Comparison of ENCODE assay signal across 15 cellular contexts in the genomic region with DNA sequence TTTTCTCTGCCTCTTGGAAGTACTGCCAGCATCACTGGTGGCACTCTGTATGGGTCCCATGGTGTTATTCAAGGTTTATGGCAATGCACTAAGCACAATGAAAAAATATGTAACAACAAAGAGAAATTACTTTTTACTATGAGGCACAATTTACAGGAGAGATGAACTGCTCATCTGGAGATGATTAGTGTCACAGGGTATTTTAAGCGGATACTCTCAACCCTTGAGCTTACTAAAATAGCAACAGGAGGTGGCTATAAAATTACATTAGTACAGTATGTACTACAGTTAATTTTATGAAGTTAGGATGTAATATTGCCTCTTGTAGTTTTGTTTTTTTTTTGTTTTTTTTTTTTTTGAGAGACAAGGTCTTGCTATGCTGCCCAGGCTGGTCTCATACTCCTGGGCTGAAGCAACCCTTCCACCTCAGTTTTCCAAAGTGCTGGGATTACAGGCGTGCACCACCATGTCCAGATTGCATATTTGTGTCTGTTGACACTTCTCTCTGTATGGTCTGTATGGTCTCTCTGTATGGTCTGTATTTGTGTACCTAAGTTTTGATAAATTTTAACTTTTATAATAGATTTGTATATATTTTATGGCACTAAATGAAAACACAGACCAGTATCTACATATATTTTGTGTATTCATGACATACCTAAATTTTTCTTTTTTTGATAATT.
"Had no signal": no experiment of that assay in that cellular context is flagged by ENCODE, and none has a peak within 500 bp of the region (broad histone marks: within the 10 kb centered on the region; RNA-seq: fewer than 3 reads in every experiment).

No MANE protein-coding gene starts in this region.

- H3K27ac Mint-ChIP-seq: activated CD4-positive, alpha-beta T cell treated with anti-CD3 and anti-CD28 coated beads, Interleukin-2, amount 10 ng/mL, durations not matched to agents 7 days and 5 days; activated naive CD4-positive, alpha-beta T cell treated with anti-CD3 and anti-CD28 coated beads for 36 hours had no signal

- H3K4me1 ChIP-seq: suprapubic skin had no signal

- H3K9me3 Mint-ChIP-seq: activated CD4-positive, alpha-beta T cell treated with anti-CD3 and anti-CD28 coated beads, Interleukin-2, amount 10 ng/mL, durations not matched to agents 7 days and 5 days; activated naive CD4-positive, alpha-beta T cell treated with anti-CD3 and anti-CD28 coated beads for 36 hours; neural crest cell had no signal

- H3K9me3 ChIP-seq: suprapubic skin, upper lobe of left lung had no signal

- H3K27ac ChIP-seq: coronary artery, suprapubic skin, upper lobe of left lung had no signal

- H3K4me3 Mint-ChIP-seq: activated CD4-positive, alpha-beta T cell treated with anti-CD3 and anti-CD28 coated beads, Interleukin-2, amount 10 ng/mL, durations not matched to agents 7 days and 5 days; activated naive CD4-positive, alpha-beta T cell treated with anti-CD3 and anti-CD28 coated beads for 36 hours; neural crest cell had no signal

- DNase-seq: activated CD4-positive, alpha-beta T cell treated with anti-CD3 and anti-CD28 coated beads, Interleukin-2, amount 10 ng/mL, durations not matched to agents 7 days and 5 days; activated CD4-positive, CD25-positive, alpha-beta regulatory T cell; activated CD8-positive, alpha-beta memory T cell treated with anti-CD3 and anti-CD28 coated beads for 24 hours; activated naive CD4-positive, alpha-beta T cell treated with anti-CD3 and anti-CD28 coated beads for 36 hours; caudate nucleus; effector CD4-positive, alpha-beta T cell; mesenchymal stem cell; stimulated activated CD4-positive, alpha-beta T cell treated with anti-CD3 and anti-CD28 coated beads, Interleukin-2, amount 100 ng/mL, for 48 hours; stimulated activated naive CD4-positive, alpha-beta T cell treated with Interleukin-2 at 50 U/mL for 16 hours; upper lobe of left lung had no signal

- H3K27me3 Mint-ChIP-seq: activated CD4-positive, alpha-beta T cell treated with anti-CD3 and anti-CD28 coated beads, Interleukin-2, amount 10 ng/mL, durations not matched to agents 7 days and 5 days had no signal

- H3K4me3 ChIP-seq: coronary artery, suprapubic skin, upper lobe of left lung had no signal

- H3K27me3 ChIP-seq: suprapubic skin, upper lobe of left lung had no signal

- ATAC-seq: left lobe of liver, sciatic nerve had no signal
